Comparison of ENCODE assay signal across 8 cellular contexts in the genomic region with DNA sequence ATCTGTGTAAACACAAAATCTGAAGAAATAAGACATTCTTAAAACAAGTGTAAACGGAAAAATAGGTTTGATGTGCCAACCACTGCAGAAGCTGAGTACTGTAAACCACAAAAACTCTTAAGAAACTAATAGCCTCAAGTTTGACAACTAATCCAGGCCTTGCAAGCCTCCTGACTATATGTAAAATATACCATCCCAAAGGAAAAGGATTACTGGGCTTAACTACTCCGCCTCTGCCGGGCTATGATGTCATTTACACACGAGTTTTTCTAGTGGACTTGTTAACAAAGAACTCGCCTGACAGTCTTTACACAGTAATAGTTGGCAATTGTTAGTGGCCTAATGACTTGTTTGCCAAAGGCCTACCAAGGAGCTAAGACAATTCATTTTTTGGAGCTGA. TPM values are rescaled to one million over a fixed set of nuclear protein-coding genes. Genes with fewer than 3 reads are reported as not detected.
DNase-seq lines count a peak whose midpoint lies in the region; ATAC-seq and TF ChIP-seq lines count a peak whose summit lies in the region.

No MANE protein-coding gene starts in this region.

- no peak for TF ChIP-seq POLR2A in esophagus muscularis mucosa (IDR thresholded peaks at IDR 0.05; ENCODE audit: low read depth)

- H4K20me1 ChIP-seq in osteoblast (ENCODE audit: insufficient read depth, low read length), result peaks cover 46% of the 10 kb centered on the region

- peak overlapping the region; percentile 78 for H3K4me2 ChIP-seq in osteoblast (ENCODE audit: insufficient read depth, low read length)

- ATAC-seq in stimulated activated naive CD8-positive, alpha-beta T cell treated with anti-CD3 and anti-CD28 coated beads, Interleukin-15, Interleukin-2, amounts not matched to agents 100 U/mL and 50 U/mL, for 24 hours, result no peak
- peak; percentile 11; the same call in 2 of the 3 replicates for ATAC-seq in RWPE2 (ENCODE audit: low read depth)
- ATAC-seq in omental fat pad (ENCODE audit: low FRiP score), result no peak

- TF ChIP-seq CTCF in RWPE2 (IDR thresholded peaks at IDR 0.05; ENCODE audit: poor library complexity, severe bottlenecking) (no peak), esophagus muscularis mucosa (IDR thresholded peaks at IDR 0.05) (no peak), osteoblast (IDR thresholded peaks at IDR 0.05; ENCODE audit: extremely low read depth, low read depth, low read length) (no peak), omental fat pad (IDR thresholded peaks at IDR 0.05) (no peak)

- no peaks in the 10 kb centered on the region for H3K9me3 Mint-ChIP-seq in stimulated activated naive CD8-positive, alpha-beta T cell treated with anti-CD3 and anti-CD28 coated beads, Interleukin-15, Interleukin-2, amounts not matched to agents 100 ng/mL and 50 ng/mL, for 24 hours

- 14% methylated on average over 5 of the region's 5 CpGs for WGBS in esophagus muscularis mucosa

- H3K9me3 ChIP-seq in RWPE2 (ENCODE audit: severe bottlenecking) (no peaks in the 10 kb centered on the region), esophagus muscularis mucosa (no peaks in the 10 kb centered on the region), osteoblast (ENCODE audit: low read depth, low read length) (no peaks in the 10 kb centered on the region)

- H3K36me3 Mint-ChIP-seq in stimulated activated naive CD8-positive, alpha-beta T cell treated with anti-CD3 and anti-CD28 coated beads, Interleukin-15, Interleukin-2, amounts not matched to agents 100 ng/mL and 50 ng/mL, for 24 hours (ENCODE audit: low read depth), result peaks cover 32% of the 10 kb centered on the region

- peak overlapping the region; percentile 66 for H3K4me3 ChIP-seq in RWPE2 (ENCODE audit: severe bottlenecking)
- peak overlapping the region; percentile 72 to 99 (median 92) for H3K4me3 ChIP-seq in esophagus muscularis mucosa
- peak overlapping the region; percentile 95 for H3K4me3 ChIP-seq in osteoblast (ENCODE audit: insufficient read depth, low read length)

- H3K36me3 ChIP-seq in RWPE2 (ENCODE audit: low read depth) (peaks cover 29% of the 10 kb centered on the region), esophagus muscularis mucosa (no peaks in the 10 kb centered on the region), osteoblast (ENCODE audit: insufficient read depth, low read length) (no peaks in the 10 kb centered on the region)

- H3K27me3 ChIP-seq in RWPE2 (ENCODE audit: insufficient read depth, poor library complexity, severe bottlenecking) (no peaks in the 10 kb centered on the region), esophagus muscularis mucosa (no peaks in the 10 kb centered on the region), osteoblast (ENCODE audit: insufficient read depth, low read length) (no peaks in the 10 kb centered on the region)

- H3K27ac Mint-ChIP-seq in stimulated activated naive CD8-positive, alpha-beta T cell treated with anti-CD3 and anti-CD28 coated beads, Interleukin-15, Interleukin-2, amounts not matched to agents 100 ng/mL and 50 ng/mL, for 24 hours, result peak overlapping the region; percentile 57

- peaks cover 70% of the 10 kb centered on the region for H3K4me1 Mint-ChIP-seq in stimulated activated naive CD8-positive, alpha-beta T cell treated with anti-CD3 and anti-CD28 coated beads, Interleukin-15, Interleukin-2, amounts not matched to agents 100 ng/mL and 50 ng/mL, for 24 hours (ENCODE audit: low read depth)

- no peaks in the 10 kb centered on the region for H3K27me3 Mint-ChIP-seq in stimulated activated naive CD8-positive, alpha-beta T cell treated with anti-CD3 and anti-CD28 coated beads, Interleukin-15, Interleukin-2, amounts not matched to agents 100 ng/mL and 50 ng/mL, for 24 hours

- H3K27ac ChIP-seq in RWPE2 (ENCODE audit: poor library complexity, severe bottlenecking) (peak overlapping the region; percentile 79), esophagus muscularis mucosa (replicated peaks in 1 of 4) (peak overlapping the region; percentile 96 to 100 (median 99)), osteoblast (ENCODE audit: low read depth, low read length) (peak overlapping the region; percentile 70)

- H3K4me1 ChIP-seq in RWPE2 (ENCODE audit: insufficient read depth, poor library complexity, severe bottlenecking) (peaks cover 44% of the 10 kb centered on the region), esophagus muscularis mucosa (peaks cover 47 to 55% (median 48%) of the 10 kb centered on the region in 4 donors), osteoblast (ENCODE audit: insufficient read depth, low read length) (peaks cover 37% of the 10 kb centered on the region)

- peaks cover 74% of the 10 kb centered on the region for H3K79me2 ChIP-seq in osteoblast (ENCODE audit: insufficient read depth, low read length)

- DNase-seq in stimulated activated naive CD8-positive, alpha-beta T cell treated with anti-CD3 and anti-CD28 coated beads, Interleukin-15, Interleukin-2, amounts not matched to agents 100 U/mL and 50 U/mL, for 24 hours, result no peak
- DNase-seq in RWPE2 (ENCODE audit: low spot score) (no peak), esophagus muscularis mucosa (ENCODE audit: extremely low spot score) (no peak), osteoblast (ENCODE audit: insufficient read length, low spot score, missing footprints) (peak; percentile 72), omental fat pad (ENCODE audit: low spot score) (no peak), activated gamma-delta T cell (lab: John Stamatoyannopoulos, UW) (no peak), mesenteric fat pad (ENCODE audit: low spot score) (no peak)

- TF ChIP-seq EP300 in esophagus muscularis mucosa (IDR thresholded peaks at IDR 0.05), result no peak

- peak overlapping the region; percentile 98 for H3K4me3 Mint-ChIP-seq in stimulated activated naive CD8-positive, alpha-beta T cell treated with anti-CD3 and anti-CD28 coated beads, Interleukin-15, Interleukin-2, amounts not matched to agents 100 ng/mL and 50 ng/mL, for 24 hours

- intact Hi-C loops in esophagus muscularis mucosa (cut with DNase I), result loop anchor here (10.0 kb wide), 1 partner anchor 391 kb away; a partner anchor contains a TSS

- H2AFZ ChIP-seq in osteoblast (ENCODE audit: low read length), result no peak overlapping the region

RNA-seq across cellular contexts. Expression of a gene that starts 2.1 kb away (rescaled TPM):
- total RNA-seq in esophagus muscularis mucosa (100 to 1,000 TPM; 253 to 317 (median 298) TPM), osteoblast (110 and 128 TPM in 2 replicates), omental fat pad (100 to 1,000 TPM in 3 of 4 donors, 10 to 100 TPM in 1; 79.8 to 145 (median 119) TPM), mesenteric fat pad (116 TPM)
